11 cellular contexts compared by ENCODE assay signal in the genomic region with DNA sequence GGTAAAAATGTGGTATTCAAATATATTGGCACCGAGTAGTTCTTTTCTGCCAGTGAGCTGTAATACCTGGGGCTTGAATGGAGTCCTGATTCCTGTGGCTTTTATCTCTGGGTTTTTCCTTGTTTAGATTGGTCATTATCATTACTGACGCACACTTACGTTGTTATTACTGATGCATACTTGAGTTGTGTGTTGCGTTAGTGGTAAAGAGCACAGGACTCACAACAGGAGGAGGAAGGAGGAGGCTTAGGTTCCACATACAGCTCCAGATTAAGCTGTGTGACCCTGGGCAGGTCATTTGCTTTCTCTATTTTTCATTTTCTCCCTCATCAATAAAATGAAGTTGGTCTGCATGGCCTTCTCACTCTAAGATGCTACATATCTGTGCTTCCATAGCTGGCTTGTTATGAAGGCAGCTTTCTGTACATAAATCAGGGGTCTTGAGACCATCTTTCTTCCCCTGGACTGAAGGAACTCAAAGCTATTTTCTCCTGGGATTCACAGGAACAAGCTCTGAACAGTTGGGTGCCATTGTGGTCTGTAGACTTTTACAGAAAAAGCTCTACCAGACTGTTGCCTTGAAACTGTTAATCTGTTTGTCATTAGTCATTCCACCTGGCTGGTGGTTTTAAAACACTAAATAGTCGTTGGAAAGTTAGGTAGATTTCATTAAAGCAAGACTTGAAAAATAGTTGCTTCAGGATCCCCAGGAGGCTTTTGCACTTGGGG. TPM values are rescaled to one million over a fixed set of nuclear protein-coding genes. Genes with fewer than 3 reads are reported as not detected.
DNase-seq lines count a peak whose midpoint lies in the region; ATAC-seq and TF ChIP-seq lines count a peak whose summit lies in the region.
"Had no signal": no experiment of that assay in that cellular context is flagged by ENCODE, and none has a peak within 500 bp of the region (broad histone marks: within the 10 kb centered on the region; RNA-seq: fewer than 3 reads in every experiment).

No MANE protein-coding gene starts in this region.

- POLR2A ChIA-PET in CD8-positive, alpha-beta memory T cell (lab: Charles Lee) = interaction anchor here (0.5 to 1.3 kb wide), 4 partner anchors 9 to 122 kb away, joined by 3 to 4 read pairs (median 4); a partner anchor contains a TSS
- POLR2A ChIA-PET in activated CD4-positive, alpha-beta T cell treated with anti-CD3 and anti-CD28 coated beads, Interleukin-2, amount 10 ng/mL, durations not matched to agents 7 days and 5 days (lab: Charles Lee) = interaction anchor here (0.8 to 1.0 kb wide), 2 partner anchors 9 to 563 kb away, joined by 3 to 8 read pairs; no protein-coding TSS in a partner anchor

- CTCF ChIA-PET in CD8-positive, alpha-beta memory T cell (lab: Charles Lee) = interaction anchor here (1.1 to 7.5 kb wide), 6 partner anchors 9 to 178 kb away, joined by 3 to 63 read pairs (median 4); a partner anchor contains a TSS
- CTCF ChIA-PET in activated CD4-positive, alpha-beta T cell treated with anti-CD3 and anti-CD28 coated beads, Interleukin-2, amount 10 ng/mL, durations not matched to agents 7 days and 5 days (lab: Charles Lee) = interaction anchor here (1.1 to 4.3 kb wide), 7 partner anchors 9 to 159 kb away, joined by 3 to 17 read pairs (median 4); a partner anchor contains a TSS

- H3K27ac ChIP-seq in CD8-positive, alpha-beta memory T cell (ENCODE audit: low read depth, low read length) = peak overlapping the region; percentile 24
- H3K27ac ChIP-seq in MM.1S (ENCODE audit: low read length) (peak overlapping the region; percentile 84), endodermal cell (ENCODE audit: low read depth, low read length) (no peak overlapping the region), neutrophil (peak overlapping the region; percentile 96), caudate nucleus (ENCODE audit: low read depth, low read length) (no peak overlapping the region)

- no peaks in the 10 kb centered on the region for H3K9me3 Mint-ChIP-seq in CD8-positive, alpha-beta memory T cell
- no peaks in the 10 kb centered on the region for H3K9me3 Mint-ChIP-seq in endodermal cell
- no peaks in the 10 kb centered on the region for H3K9me3 Mint-ChIP-seq in activated CD4-positive, alpha-beta T cell treated with anti-CD3 and anti-CD28 coated beads, Interleukin-2, amount 10 ng/mL, durations not matched to agents 7 days and 5 days

- no peak for DNase-seq in CD8-positive, alpha-beta memory T cell
- DNase-seq in MM.1S = peak; percentile 29
- no peak for DNase-seq in endodermal cell
- no peak for DNase-seq in activated CD4-positive, alpha-beta T cell treated with anti-CD3 and anti-CD28 coated beads, Interleukin-2, amount 10 ng/mL, durations not matched to agents 7 days and 5 days
- DNase-seq in caudate nucleus (lab: John Stamatoyannopoulos, UW) = no peak
- DNase-seq: activated effector memory CD4-positive, alpha-beta T cell treated with Interleukin-2 at 50 U/mL for 16 hours; NCI-H69 had no signal

- peaks cover 0 to 15% (median 13%) of the 10 kb centered on the region in 3 donors for H3K4me1 Mint-ChIP-seq in CD8-positive, alpha-beta memory T cell
- peaks cover 14% of the 10 kb centered on the region for H3K4me1 Mint-ChIP-seq in endodermal cell
- H3K4me1 Mint-ChIP-seq in activated CD4-positive, alpha-beta T cell treated with anti-CD3 and anti-CD28 coated beads, Interleukin-2, amount 10 ng/mL, durations not matched to agents 7 days and 5 days = peaks cover 15% of the 10 kb centered on the region

- no peak overlapping the region for H2AFZ ChIP-seq in MM.1S (ENCODE audit: low read length)

- WGBS in endodermal cell (ENCODE audit: insufficient coverage in 1 of 2, insufficient read length in 1 of 2), 2 experiments = 75 to 96% methylated on average over 4 to 5 of the region's 5 CpGs

- H3K36me3 Mint-ChIP-seq in CD8-positive, alpha-beta memory T cell = peaks cover 0 to 21% (median 0%) of the 10 kb centered on the region in 3 donors
- H3K36me3 Mint-ChIP-seq in endodermal cell (ENCODE audit: low read depth) = peaks cover 5% of the 10 kb centered on the region
- peaks cover 26% of the 10 kb centered on the region for H3K36me3 Mint-ChIP-seq in activated CD4-positive, alpha-beta T cell treated with anti-CD3 and anti-CD28 coated beads, Interleukin-2, amount 10 ng/mL, durations not matched to agents 7 days and 5 days (ENCODE audit: low read depth)

- H3K4me2 ChIP-seq in MM.1S (ENCODE audit: low read depth, low read length) = peak overlapping the region; percentile 85

- no peaks in the 10 kb centered on the region for H3K27me3 Mint-ChIP-seq in CD8-positive, alpha-beta memory T cell
- H3K27me3 Mint-ChIP-seq in endodermal cell (ENCODE audit: insufficient read depth) = no peaks in the 10 kb centered on the region
- no peaks in the 10 kb centered on the region for H3K27me3 Mint-ChIP-seq in activated CD4-positive, alpha-beta T cell treated with anti-CD3 and anti-CD28 coated beads, Interleukin-2, amount 10 ng/mL, durations not matched to agents 7 days and 5 days

- H3F3A ChIP-seq in MM.1S (ENCODE audit: insufficient read depth, low read length) = peaks cover 56% of the 10 kb centered on the region

- H3K4me3 ChIP-seq in CD8-positive, alpha-beta memory T cell (ENCODE audit: low read length) = peak overlapping the region; percentile 23
- peak overlapping the region; percentile 70 for H3K4me3 ChIP-seq in MM.1S (ENCODE audit: low read length)
- H3K4me3 ChIP-seq in endodermal cell (ENCODE audit: low read length) = peak overlapping the region; percentile 87
- H3K4me3 ChIP-seq in neutrophil (ENCODE audit: low read depth in 1 of 2, low read length in 1 of 2) = peak overlapping the region in 1 of 2 experiments; percentile 1
- H3K4me3 ChIP-seq: lung had no signal

- no peaks in the 10 kb centered on the region for H3K27me3 ChIP-seq in CD8-positive, alpha-beta memory T cell (ENCODE audit: insufficient read depth, low read length, poor library complexity, severe bottlenecking)
- H3K27me3 ChIP-seq in MM.1S (replicated peaks; ENCODE audit: insufficient read depth, low read length) = no peaks in the 10 kb centered on the region
- no peaks in the 10 kb centered on the region for H3K27me3 ChIP-seq in endodermal cell (ENCODE audit: control insufficient read depth, insufficient read depth, low read length, poor library complexity, severe bottlenecking)
- no peaks in the 10 kb centered on the region for H3K27me3 ChIP-seq in neutrophil

- no peaks in the 10 kb centered on the region for H3K36me3 ChIP-seq in CD8-positive, alpha-beta memory T cell (ENCODE audit: insufficient read depth, low read length)
- H3K36me3 ChIP-seq in MM.1S (replicated peaks; ENCODE audit: insufficient read depth, low read length) (no peaks in the 10 kb centered on the region), endodermal cell (ENCODE audit: control insufficient read depth, insufficient read depth, low read length) (peaks cover 9% of the 10 kb centered on the region), neutrophil (no peaks in the 10 kb centered on the region)

- H3K4me3 Mint-ChIP-seq in CD8-positive, alpha-beta memory T cell = no peak overlapping the region
- H3K4me3 Mint-ChIP-seq in endodermal cell = no peak overlapping the region
- no peak overlapping the region for H3K4me3 Mint-ChIP-seq in activated CD4-positive, alpha-beta T cell treated with anti-CD3 and anti-CD28 coated beads, Interleukin-2, amount 10 ng/mL, durations not matched to agents 7 days and 5 days

- H3K27ac Mint-ChIP-seq in CD8-positive, alpha-beta memory T cell = no peak overlapping the region
- no peak overlapping the region for H3K27ac Mint-ChIP-seq in endodermal cell
- no peak overlapping the region for H3K27ac Mint-ChIP-seq in activated CD4-positive, alpha-beta T cell treated with anti-CD3 and anti-CD28 coated beads, Interleukin-2, amount 10 ng/mL, durations not matched to agents 7 days and 5 days

- H3K79me2 ChIP-seq in MM.1S (ENCODE audit: low read length) = peaks cover 95% of the 10 kb centered on the region

- ATAC-seq in HG02870 (IDR thresholded peaks at IDR 0.05; ENCODE audit: unreplicated experiment) (no peak), GM19463 (IDR thresholded peaks at IDR 0.05; ENCODE audit: unreplicated experiment) (no peak)

- H3K9ac ChIP-seq in MM.1S (ENCODE audit: low read length) (peak overlapping the region; percentile 91), endodermal cell (ENCODE audit: extremely low read depth, low read length, poor library complexity, severe bottlenecking) (peak overlapping the region; percentile 14)

- TF ChIP-seq CTCF in MM.1S (IDR thresholded peaks at IDR 0.05; ENCODE audit: low read length) = no peak
- TF ChIP-seq CTCF in endodermal cell (conservative IDR thresholded peaks at IDR 0.05) = no peak
- TF ChIP-seq CTCF in neutrophil (IDR thresholded peaks at IDR 0.05) = no peak

- no peaks in the 10 kb centered on the region for H3K9me2 ChIP-seq in MM.1S (replicated peaks; ENCODE audit: insufficient read depth, low read length)

- peaks cover 77% of the 10 kb centered on the region for H3K4me1 ChIP-seq in CD8-positive, alpha-beta memory T cell (ENCODE audit: insufficient read depth, low read length)
- H3K4me1 ChIP-seq in MM.1S (ENCODE audit: low read length) = peaks cover 57% of the 10 kb centered on the region
- peaks cover 34% of the 10 kb centered on the region for H3K4me1 ChIP-seq in endodermal cell (ENCODE audit: control insufficient read depth, insufficient read depth, low read length)
- peaks cover 81 to 84% of the 10 kb centered on the region in 2 experiments for H3K4me1 ChIP-seq in neutrophil (ENCODE audit: control insufficient read depth in 1 of 2, insufficient read depth in 1 of 2, low read depth in 1 of 2, low read length in 1 of 2)

- H3K9me3 ChIP-seq in CD8-positive, alpha-beta memory T cell (ENCODE audit: low read length) = no peaks in the 10 kb centered on the region
- H3K9me3 ChIP-seq in MM.1S (replicated peaks; ENCODE audit: insufficient read depth, low read length) = no peaks in the 10 kb centered on the region
- H3K9me3 ChIP-seq in endodermal cell (ENCODE audit: control insufficient read depth, low read length) = no peaks in the 10 kb centered on the region
- no peaks in the 10 kb centered on the region for H3K9me3 ChIP-seq in neutrophil

- H4K20me1 ChIP-seq in MM.1S (ENCODE audit: insufficient read depth, low read length) = no peaks in the 10 kb centered on the region

RNA-seq across cellular contexts. Expression of a gene that starts 5.6 kb away (rescaled TPM):
- 10 to 100 TPM; 88.4 to 90.9 TPM for total RNA-seq in CD8-positive, alpha-beta memory T cell
- 31.6 TPM for polyA plus RNA-seq in CD8-positive, alpha-beta memory T cell
- total RNA-seq in endodermal cell = 100 to 1,000 TPM; 118 to 128 TPM
- polyA plus RNA-seq in endodermal cell (2013, experiment 1 of 2) = 83.1 TPM
- 81.4 TPM for polyA plus RNA-seq in endodermal cell (2013, experiment 2 of 2)
- total RNA-seq in activated CD4-positive, alpha-beta T cell treated with anti-CD3 and anti-CD28 coated beads, Interleukin-2, amount 10 ng/mL, durations not matched to agents 7 days and 5 days = 100 to 1,000 TPM; 120 TPM

Comparison
In these comparisons a context has a peak if more than half of its experiments do, and no peak if none do; other contexts are left out.
1. H3K27ac ChIP-seq: peak in CD8-positive, alpha-beta memory T cell (single experiment), MM.1S (single experiment) and neutrophil (single experiment); none in endodermal cell (single experiment) and caudate nucleus (single experiment).